ENCODE assay signal across 8 cellular contexts in genomic region chr11:117315285-117316196, GRCh38. TPM values are rescaled to one million over a fixed set of nuclear protein-coding genes. Genes with fewer than 3 reads are reported as not detected.
DNase-seq lines count a peak whose midpoint lies in the region; ATAC-seq, FAIRE-seq and TF ChIP-seq lines count a peak whose summit lies in the region.

No MANE protein-coding gene starts in this region.

- no peaks in the 10 kb centered on the region for H3K9me3 ChIP-seq in BLaER1 treated with 17β-estradiol and CSF1 and Interleukin-3, amounts not matched to agents 10 nM and 100 nM (replicated peaks in 1 of 11)
- no peaks in the 10 kb centered on the region for H3K9me3 ChIP-seq in Loucy (ENCODE audit: insufficient read depth, low read depth, low read length)
- H3K9me3 ChIP-seq in K562 (replicated peaks; ENCODE audit: control insufficient read depth, insufficient read depth, low read depth, low read length): no peaks in the 10 kb centered on the region

- DNase-seq in K562 (ENCODE audit: extremely low read depth in 1 of 4, low spot score in 3 of 4) (no peak), left colon (no peak), Ammon's horn (ENCODE audit: low spot score) (no peak), G401 (ENCODE audit: low spot score) (no peak)

- H3K9me3 Mint-ChIP-seq in stimulated activated naive CD8-positive, alpha-beta T cell treated with anti-CD3 and anti-CD28 coated beads, Interleukin-15, Interleukin-2, amounts not matched to agents 100 ng/mL and 50 ng/mL, for 24 hours: no peaks in the 10 kb centered on the region

- H3K27me3 ChIP-seq in BLaER1 treated with 17β-estradiol and CSF1 and Interleukin-3, amounts not matched to agents 10 nM and 100 nM: peaks cover 24 to 48% (median 43%) of the 10 kb centered on the region in 11 experiments
- no peaks in the 10 kb centered on the region for H3K27me3 ChIP-seq in Loucy (ENCODE audit: insufficient read depth, low read length, poor library complexity, severe bottlenecking)
- peaks cover 6 to 32% of the 10 kb centered on the region in 2 experiments; a peak in 4 of 5 replicates for H3K27me3 ChIP-seq in K562 (ENCODE audit: control insufficient read depth in 2 of 2, insufficient read depth in 2 of 2, low read length in 2 of 2)

- H3K27ac ChIP-seq in BLaER1 treated with 17β-estradiol and CSF1 and Interleukin-3, amounts not matched to agents 10 nM and 100 nM: peak overlapping the region in 10 of 11 experiments; percentile 12 to 59 (median 46); a peak in 16 of 22 replicates
- no peak overlapping the region for H3K27ac ChIP-seq in K562 (ENCODE audit: extremely low read depth, low read depth, low read length)

- peak overlapping the region; percentile 60 to 87 (median 74) for H3K4me3 ChIP-seq in BLaER1 treated with 17β-estradiol and CSF1 and Interleukin-3, amounts not matched to agents 10 nM and 100 nM
- H3K4me3 ChIP-seq in Loucy (ENCODE audit: low read length, poor library complexity, severe bottlenecking) (peak overlapping the region; percentile 86), K562 (no peak overlapping the region)

- H2AFZ ChIP-seq in Loucy (ENCODE audit: low read length): peak overlapping the region; percentile 87
- H2AFZ ChIP-seq in K562 (ENCODE audit: low read depth, low read length): no peak overlapping the region

- CTCF ChIA-PET in K562 (lab: Yijun Ruan, JAX; ENCODE audit: low intra/inter-chr PET ratio): no interaction called here

- intact Hi-C loops in K562 (cut with micrococcal nuclease) (no loop called here), left colon (cut with DNase I, micrococcal nuclease) (no loop called here)

- peak overlapping the region; percentile 70 to 82 (median 79) for H3K9ac ChIP-seq in BLaER1 treated with 17β-estradiol and CSF1 and Interleukin-3, amounts not matched to agents 10 nM and 100 nM
- peak overlapping the region; percentile 82 for H3K9ac ChIP-seq in Loucy (ENCODE audit: low read depth, low read length, poor library complexity, severe bottlenecking)
- no peak overlapping the region for H3K9ac ChIP-seq in K562 (ENCODE audit: insufficient read depth in 1 of 2, low read depth in 2 of 2, low read length in 2 of 2)

- no TSS peak for BruUV-seq in K562 (replicated peaks; lab: Mats Ljungman, UMichigan)

- H4K20me1 ChIP-seq in BLaER1 treated with 17β-estradiol and CSF1 and Interleukin-3, amounts not matched to agents 10 nM and 100 nM: peaks cover 0 to 7% (median 0%) of the 10 kb centered on the region in 11 experiments; a peak in 3 of 22 replicates
- H4K20me1 ChIP-seq in Loucy (ENCODE audit: insufficient read depth, low read length, poor library complexity, severe bottlenecking) (no peaks in the 10 kb centered on the region), K562 (replicated peaks; ENCODE audit: control insufficient read depth, insufficient read depth, low read length) (0 out of 2 replicates have a peak, but pooled peaks cover 4% of the 10 kb centered on the region)

- FAIRE-seq in K562 (lab: Jason Lieb, UNC): no peak

- no peaks in the 10 kb centered on the region for H3K9me2 ChIP-seq in Loucy (replicated peaks; ENCODE audit: low read depth, low read length)

- peak overlapping the region; percentile 79 for H3K4me3 Mint-ChIP-seq in stimulated activated naive CD8-positive, alpha-beta T cell treated with anti-CD3 and anti-CD28 coated beads, Interleukin-15, Interleukin-2, amounts not matched to agents 100 ng/mL and 50 ng/mL, for 24 hours

- peak overlapping the region; percentile 96 to 100 (median 99) for H3K4me2 ChIP-seq in BLaER1 treated with 17β-estradiol and CSF1 and Interleukin-3, amounts not matched to agents 10 nM and 100 nM
- H3K4me2 ChIP-seq in Loucy (ENCODE audit: low read depth, low read length, poor library complexity, severe bottlenecking) (peak overlapping the region; percentile 75), K562 (ENCODE audit: insufficient read depth, low read length) (no peak overlapping the region)

- no peaks in the 10 kb centered on the region for H3K36me3 ChIP-seq in BLaER1 treated with 17β-estradiol and CSF1 and Interleukin-3, amounts not matched to agents 10 nM and 100 nM
- H3K36me3 ChIP-seq in Loucy (ENCODE audit: insufficient read depth, low read length): no peaks in the 10 kb centered on the region
- H3K36me3 ChIP-seq in K562 (ENCODE audit: control insufficient read depth, insufficient read depth, low read length): no peaks in the 10 kb centered on the region

- 28% methylated on average over 24 of the region's 62 CpGs for WGBS in K562 (ENCODE audit: insufficient coverage, low coverage, missing lambda C conversion rate)

- in situ Hi-C loops in K562 (cut with MboI): no loop called here
- in situ Hi-C loops in G401 (cut with HindIII; ENCODE audit: low sequenced_read_pairs): no loop called here

- H3K36me3 Mint-ChIP-seq in stimulated activated naive CD8-positive, alpha-beta T cell treated with anti-CD3 and anti-CD28 coated beads, Interleukin-15, Interleukin-2, amounts not matched to agents 100 ng/mL and 50 ng/mL, for 24 hours (ENCODE audit: low read depth): no peaks in the 10 kb centered on the region

- H3K79me2 ChIP-seq in Loucy (ENCODE audit: insufficient read depth, low read length) (0 out of 2 replicates have a peak, but pooled peaks cover 5% of the 10 kb centered on the region), K562 (ENCODE audit: control insufficient read depth, insufficient read depth, low read length) (no peaks in the 10 kb centered on the region)

- peaks cover 44% of the 10 kb centered on the region for H3K27me3 Mint-ChIP-seq in stimulated activated naive CD8-positive, alpha-beta T cell treated with anti-CD3 and anti-CD28 coated beads, Interleukin-15, Interleukin-2, amounts not matched to agents 100 ng/mL and 50 ng/mL, for 24 hours

- TF ChIP-seq RAD21 in K562 (CRISPR knock-in tag; conservative IDR thresholded peaks at IDR 0.05 in 1 of 2, IDR thresholded peaks at IDR 0.05 in 1 of 2): no peak

- POLR2A ChIA-PET in K562 (lab: Yijun Ruan, JAX): no interaction called here

- TF ChIP-seq POLR2A in K562 (conservative IDR thresholded peaks at IDR 0.05): no peak

- H3K4me1 Mint-ChIP-seq in stimulated activated naive CD8-positive, alpha-beta T cell treated with anti-CD3 and anti-CD28 coated beads, Interleukin-15, Interleukin-2, amounts not matched to agents 100 ng/mL and 50 ng/mL, for 24 hours (ENCODE audit: low read depth): peaks cover 6% of the 10 kb centered on the region

- no peaks in the 10 kb centered on the region for H3F3A ChIP-seq in Loucy (ENCODE audit: low read depth)

- 0 out of 2 replicates have a peak, but pooled peaks have one; percentile 11 for TF ChIP-seq CTCF in Loucy (conservative IDR thresholded peaks at IDR 0.05; ENCODE audit: low read length)
- no peak for TF ChIP-seq CTCF in K562 (IDR thresholded peaks at IDR 0.05 in 2 of 3, conservative IDR thresholded peaks at IDR 0.05 in 1 of 3; ENCODE audit: insufficient read depth in 2 of 3, low read depth in 1 of 3, low read length in 3 of 3)

- peaks cover 12 to 39% (median 33%) of the 10 kb centered on the region in 10 experiments for H3K4me1 ChIP-seq in BLaER1 treated with 17β-estradiol and CSF1 and Interleukin-3, amounts not matched to agents 10 nM and 100 nM
- peaks cover 10% of the 10 kb centered on the region for H3K4me1 ChIP-seq in Loucy (ENCODE audit: insufficient read depth, low read length, poor library complexity, severe bottlenecking)
- peaks cover 0 to 19% of the 10 kb centered on the region in 2 experiments; a peak in 2 of 5 replicates for H3K4me1 ChIP-seq in K562 (replicated peaks in 1 of 2; ENCODE audit: control insufficient read depth in 2 of 2, insufficient read depth in 2 of 2, low read length in 2 of 2)

- H3K27ac Mint-ChIP-seq in stimulated activated naive CD8-positive, alpha-beta T cell treated with anti-CD3 and anti-CD28 coated beads, Interleukin-15, Interleukin-2, amounts not matched to agents 100 ng/mL and 50 ng/mL, for 24 hours: peak overlapping the region; percentile 16

- ATAC-seq in K562 (no peak), left colon (peak; percentile 62), HG03520 (IDR thresholded peaks at IDR 0.05; ENCODE audit: unreplicated experiment) (no peak)

- no peak for TF ChIP-seq EP300 in K562 (IDR thresholded peaks at IDR 0.05; ENCODE audit: low read length)

- H3K9me1 ChIP-seq in K562 (ENCODE audit: control insufficient read depth, insufficient read depth, low read length): no peaks in the 10 kb centered on the region

RNA-seq across cellular contexts. Expression of gene BACE1, which starts 0.5 kb away (rescaled TPM):
- not detected in 2 replicates for total RNA-seq in K562 (2011; cell fraction: chromatin; rRNA removed; ENCODE audit: low replicate concordance)
- total RNA-seq in K562 (2011; cell fraction: nucleolus; rRNA removed): 0.13 TPM in 1 of 2 replicates, not detected in the other
- not detected in 2 replicates for total RNA-seq in K562 (2011; cell fraction: nucleoplasm; rRNA removed)
- total RNA-seq in K562 (2014; rRNA removed) (not detected in 2 replicates), K562 (2014; rRNA removed; fragmentation: Illumina TruSeq; extraction: Trizol) (not detected in 2 replicates), K562 (2015; rRNA removed; fragmentation: Illumina TruSeq; extraction: Trizol) (not detected in 2 replicates), K562 (2021) (0.18 and 0.29 TPM in 2 replicates), left colon (10 to 100 TPM in 1 of 2 donors, 1 to 10 TPM in 1; 8.8 to 11.1 TPM)
- polyA plus RNA-seq in K562 (2011; rRNA removed) (0.01 and 0.09 TPM in 2 replicates), K562 (2014; fragmentation: Illumina TruSeq; extraction: Trizol) (not detected in 2 replicates), K562 (2014; fragmentation: Nextera tagmentation; extraction: Ambion mirVana) (under 1 TPM; 0.14 to 0.25 TPM), K562 (2014; rRNA removed) (not detected in 2 replicates)
- polyA plus RNA-seq in K562 (2011; cell fraction: cytosol; rRNA removed): 0.12 TPM in 1 of 2 replicates, not detected in the other
- 0.11 TPM in 1 of 2 replicates, not detected in the other for polyA plus RNA-seq in K562 (2011; cell fraction: nucleus; rRNA removed)
- polyA plus RNA-seq in K562 (2012): 0.96 and 1.2 TPM in 2 replicates
- not detected in 2 replicates for polyA minus RNA-seq in K562 (2011; rRNA and poly(A)+ RNA removed)
- not detected in 2 replicates for polyA minus RNA-seq in K562 (2011; cell fraction: cytosol; rRNA and poly(A)+ RNA removed)
- polyA minus RNA-seq in K562 (2011; cell fraction: nucleus; rRNA and poly(A)+ RNA removed): under 0.01 and 0.11 TPM in 2 replicates
- total RNA-seq in G401 (2014; rRNA removed; shearing (Covaris generic)): 2.3 and 9.7 TPM in 2 replicates

RNA-seq across cellular contexts. Expression of gene CEP164, which starts 12.1 kb away (rescaled TPM):
- total RNA-seq in K562 (2011; cell fraction: chromatin; rRNA removed; ENCODE audit: low replicate concordance): 42.8 and 72.9 TPM in 2 replicates
- total RNA-seq in K562 (2011; cell fraction: nucleolus; rRNA removed): 28.0 TPM in 2 replicates
- 36.8 and 43.6 TPM in 2 replicates for total RNA-seq in K562 (2011; cell fraction: nucleoplasm; rRNA removed)
- total RNA-seq in K562 (2014; rRNA removed) (14.2 and 16.1 TPM in 2 replicates), K562 (2014; rRNA removed; fragmentation: Illumina TruSeq; extraction: Trizol) (8.0 TPM in 2 replicates), K562 (2015; rRNA removed; fragmentation: Illumina TruSeq; extraction: Trizol) (13.1 and 13.6 TPM in 2 replicates), K562 (2021) (12.1 and 16.5 TPM in 2 replicates), left colon (10 to 100 TPM; 14.2 to 14.9 TPM)
- polyA plus RNA-seq in K562 (2011; rRNA removed) (7.7 and 8.7 TPM in 2 replicates), K562 (2014; fragmentation: Illumina TruSeq; extraction: Trizol) (11.4 and 15.0 TPM in 2 replicates), K562 (2014; fragmentation: Nextera tagmentation; extraction: Ambion mirVana) (1 to 10 TPM; 2.1 to 4.6 TPM), K562 (2014; rRNA removed) (9.9 and 10.4 TPM in 2 replicates)
- 3.9 and 6.7 TPM in 2 replicates for polyA plus RNA-seq in K562 (2011; cell fraction: cytosol; rRNA removed)
- polyA plus RNA-seq in K562 (2011; cell fraction: nucleus; rRNA removed): 39.0 and 46.4 TPM in 2 replicates
- 12.8 and 30.5 TPM in 2 replicates for polyA plus RNA-seq in K562 (2012)
- 9.3 and 10.2 TPM in 2 replicates for polyA minus RNA-seq in K562 (2011; rRNA and poly(A)+ RNA removed)
- 4.6 and 7.1 TPM in 2 replicates for polyA minus RNA-seq in K562 (2011; cell fraction: cytosol; rRNA and poly(A)+ RNA removed)
- 8.8 and 10.4 TPM in 2 replicates for polyA minus RNA-seq in K562 (2011; cell fraction: nucleus; rRNA and poly(A)+ RNA removed)
- total RNA-seq in G401 (2014; rRNA removed; shearing (Covaris generic)): 49.5 and 54.7 TPM in 2 replicates

RNA-seq across cellular contexts. Expression of gene BACE1-AS, which starts 24.4 kb away (rescaled TPM):
- 14.1 and 15.2 TPM in 2 replicates for total RNA-seq in K562 (2011; cell fraction: chromatin; rRNA removed; ENCODE audit: low replicate concordance)
- 7.5 and 8.3 TPM in 2 replicates for total RNA-seq in K562 (2011; cell fraction: nucleolus; rRNA removed)
- 14.1 and 25.7 TPM in 2 replicates for total RNA-seq in K562 (2011; cell fraction: nucleoplasm; rRNA removed)
- total RNA-seq in K562 (2014; rRNA removed) (3.1 and 3.8 TPM in 2 replicates), K562 (2014; rRNA removed; fragmentation: Illumina TruSeq; extraction: Trizol) (2.9 and 3.9 TPM in 2 replicates), K562 (2015; rRNA removed; fragmentation: Illumina TruSeq; extraction: Trizol) (3.0 TPM in 2 replicates), K562 (2021) (4.7 and 5.9 TPM in 2 replicates), left colon (1 to 10 TPM; 5.5 to 5.9 TPM)
- polyA plus RNA-seq in K562 (2011; rRNA removed) (3.7 and 5.3 TPM in 2 replicates), K562 (2014; fragmentation: Illumina TruSeq; extraction: Trizol) (4.5 and 4.8 TPM in 2 replicates), K562 (2014; fragmentation: Nextera tagmentation; extraction: Ambion mirVana) (1 to 10 TPM; 3.2 to 8.2 TPM), K562 (2014; rRNA removed) (2.2 and 3.8 TPM in 2 replicates)
- polyA plus RNA-seq in K562 (2011; cell fraction: cytosol; rRNA removed): 2.2 and 7.1 TPM in 2 replicates
- polyA plus RNA-seq in K562 (2011; cell fraction: nucleus; rRNA removed): 8.0 and 9.5 TPM in 2 replicates
- polyA plus RNA-seq in K562 (2012): 2.0 and 4.7 TPM in 2 replicates
- 6.7 and 6.9 TPM in 2 replicates for polyA minus RNA-seq in K562 (2011; rRNA and poly(A)+ RNA removed)
- 4.1 and 5.3 TPM in 2 replicates for polyA minus RNA-seq in K562 (2011; cell fraction: cytosol; rRNA and poly(A)+ RNA removed)
- polyA minus RNA-seq in K562 (2011; cell fraction: nucleus; rRNA and poly(A)+ RNA removed): 5.0 and 6.8 TPM in 2 replicates
- 0.98 and 4.2 TPM in 2 replicates for total RNA-seq in G401 (2014; rRNA removed; shearing (Covaris generic))

Comparison
In these comparisons a context has a peak if more than half of its experiments do, and no peak if none do; other contexts are left out.
1. H3K9ac ChIP-seq: peak in BLaER1 treated with 17β-estradiol and CSF1 and Interleukin-3, amounts not matched to agents 10 nM and 100 nM (11 of 11) and Loucy (single experiment); none in K562 (0 of 2).